Comparison of ENCODE assay signal across 28 cellular contexts in the genomic region with DNA sequence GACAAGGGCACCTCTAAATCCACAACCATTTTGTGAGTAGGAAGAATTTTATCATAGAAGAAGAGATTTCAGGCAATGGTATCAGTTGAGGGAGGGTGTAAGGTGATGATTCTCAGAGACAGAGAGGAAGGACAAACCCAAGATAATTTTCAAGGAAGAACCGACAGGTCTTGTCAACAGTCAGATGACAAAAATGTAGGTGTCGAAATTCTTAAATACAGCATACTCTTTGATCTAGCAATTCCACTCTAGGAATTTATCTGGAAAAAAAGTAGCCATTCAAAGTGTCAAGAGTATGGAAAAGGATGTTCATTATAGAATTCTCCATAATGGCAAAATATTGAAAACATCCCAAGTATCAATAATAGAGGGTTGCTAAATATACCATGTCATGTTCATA.
"Had no signal": no experiment of that assay in that cellular context is flagged by ENCODE, and none has a peak within 500 bp of the region (broad histone marks: within the 10 kb centered on the region; RNA-seq: fewer than 3 reads in every experiment).

No MANE protein-coding gene starts in this region.

- DNase-seq: hypothalamus; immature natural killer cell; left ventricle myocardium inferior; midbrain; mucosa of descending colon; naive thymus-derived CD4-positive, alpha-beta T cell; nucleus accumbens; pancreas; posterior cingulate gyrus; retina; right cardiac atrium; stimulated activated CD4-positive, alpha-beta T cell treated with anti-CD3 and anti-CD28 coated beads, Interleukin-12 subunit alpha, Interleukin-12 subunit beta, amount 100 ng/mL, for 4 hours; stimulated activated CD4-positive, alpha-beta T cell treated with anti-CD3 and anti-CD28 coated beads, Interleukin-15, amount 100 ng/mL, for 24 hours; stimulated activated CD4-positive, alpha-beta T cell treated with anti-CD3 and anti-CD28 coated beads, Interleukin-2, amount 100 ng/mL, for 24 hours; stimulated activated CD4-positive, alpha-beta T cell treated with anti-CD3 and anti-CD28 coated beads, Interleukin-4, amount 100 ng/mL, for 1 hour; stimulated activated naive B cell treated with anti-CD40 and anti-IgM and Interleukin-4, amounts not matched to agents 10 μg/mL and 1 μg/mL and 100 μg/mL, for 72 hours; stimulated activated naive CD8-positive, alpha-beta T cell treated with anti-CD3 and anti-CD28 coated beads, Interleukin-15, Interleukin-2, amounts not matched to agents 100 U/mL and 50 U/mL, for 24 hours; uterus had no signal

- H3K9me3 Mint-ChIP-seq: immature natural killer cell; naive thymus-derived CD4-positive, alpha-beta T cell; natural killer cell treated with Interleukin-12 subunit alpha and Interleukin-12 subunit beta and Interleukin-15 and Interleukin-18, amount 100 ng/mL, for 72 hours; stimulated activated naive B cell treated with anti-CD40 and anti-IgM and Interleukin-4, amounts not matched to agents 10 μg/mL and 1 μg/mL and 100 μg/mL, for 72 hours; type B pancreatic cell had no signal

- ATAC-seq: naive thymus-derived CD4-positive, alpha-beta T cell; natural killer cell treated with Interleukin-12 subunit alpha and Interleukin-12 subunit beta and Interleukin-15 and Interleukin-18, amount 100 ng/mL, for 72 hours; pancreas; right cardiac atrium; sciatic nerve; stimulated activated naive B cell treated with anti-CD40 and anti-IgM and Interleukin-4, amounts not matched to agents 10 μg/mL and 1 μg/mL and 100 μg/mL, for 72 hours; stimulated activated naive CD8-positive, alpha-beta T cell treated with anti-CD3 and anti-CD28 coated beads, Interleukin-15, Interleukin-2, amounts not matched to agents 100 U/mL and 50 U/mL, for 24 hours had no signal

- H3K36me3 ChIP-seq: left ventricle myocardium inferior, pancreas, prostate gland, stomach, suprapubic skin, thoracic aorta, tibial nerve, uterus had no signal

- H3K4me1 ChIP-seq: prostate gland, uterus had no signal

- H3K36me3 Mint-ChIP-seq: immature natural killer cell; naive thymus-derived CD4-positive, alpha-beta T cell; natural killer cell treated with Interleukin-12 subunit alpha and Interleukin-12 subunit beta and Interleukin-15 and Interleukin-18, amount 100 ng/mL, for 72 hours; stimulated activated naive B cell treated with anti-CD40 and anti-IgM and Interleukin-4, amounts not matched to agents 10 μg/mL and 1 μg/mL and 100 μg/mL, for 72 hours; type B pancreatic cell had no signal

- H3K4me3 ChIP-seq: left ventricle myocardium inferior, lung, mucosa of descending colon, pancreas, prostate gland, skin epidermis, stomach, suprapubic skin, thoracic aorta, tibial nerve, uterus had no signal

- H3K27me3 ChIP-seq: pancreas, stomach, suprapubic skin, tibial nerve, uterus had no signal

- H3K27ac Mint-ChIP-seq: immature natural killer cell; naive thymus-derived CD4-positive, alpha-beta T cell; natural killer cell treated with Interleukin-12 subunit alpha and Interleukin-12 subunit beta and Interleukin-15 and Interleukin-18, amount 100 ng/mL, for 72 hours; stimulated activated naive B cell treated with anti-CD40 and anti-IgM and Interleukin-4, amounts not matched to agents 10 μg/mL and 1 μg/mL and 100 μg/mL, for 72 hours had no signal

- H3K27me3 Mint-ChIP-seq: stimulated activated naive B cell treated with anti-CD40 and anti-IgM and Interleukin-4, amounts not matched to agents 10 μg/mL and 1 μg/mL and 100 μg/mL, for 72 hours had no signal

- H3K4me3 Mint-ChIP-seq: immature natural killer cell; naive thymus-derived CD4-positive, alpha-beta T cell; natural killer cell treated with Interleukin-12 subunit alpha and Interleukin-12 subunit beta and Interleukin-15 and Interleukin-18, amount 100 ng/mL, for 72 hours; stimulated activated naive B cell treated with anti-CD40 and anti-IgM and Interleukin-4, amounts not matched to agents 10 μg/mL and 1 μg/mL and 100 μg/mL, for 72 hours; type B pancreatic cell had no signal

- H3K27ac ChIP-seq: left ventricle myocardium inferior, pancreas, prostate gland, skin epidermis, suprapubic skin, uterus had no signal

- H3K9me3 ChIP-seq: left ventricle myocardium inferior, mucosa of descending colon, pancreas, prostate gland, stomach, suprapubic skin, thoracic aorta, tibial nerve, uterus had no signal
